Comparison of ENCODE assay signal across 8 cellular contexts in the genomic region with DNA sequence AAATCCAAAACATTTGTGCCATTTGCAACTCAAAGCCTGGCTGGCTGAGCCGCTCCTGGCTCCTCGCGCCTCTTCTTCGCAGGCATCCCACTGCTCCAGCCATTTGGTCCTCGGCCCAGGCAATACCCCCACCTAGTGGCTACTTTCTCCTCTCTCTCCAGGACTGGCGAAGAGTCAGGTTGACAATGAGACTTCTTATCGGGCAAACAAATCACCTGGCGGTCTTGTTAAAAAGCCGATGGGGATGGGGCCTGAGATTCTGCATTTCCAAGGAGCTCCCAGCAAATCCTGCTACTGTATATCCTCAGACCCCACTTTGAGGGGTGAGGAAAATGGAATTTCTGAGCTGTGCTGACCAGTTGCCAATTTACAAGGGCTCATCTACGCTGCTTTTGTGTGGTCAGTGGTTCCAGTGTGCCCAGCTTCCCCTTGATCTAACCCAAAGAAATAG.
A peak's percentile ranks its signal among the peaks of the same experiment; 100 is the strongest.
DNase-seq lines count a peak whose midpoint lies in the region; ATAC-seq and TF ChIP-seq lines count a peak whose summit lies in the region.

No MANE protein-coding gene starts in this region.

- no peaks in the 10 kb centered on the region for H3K9me3 ChIP-seq in HUES48 (ENCODE audit: control insufficient read depth, insufficient read depth, low read length)

- ATAC-seq in GM19395 (IDR thresholded peaks at IDR 0.05; ENCODE audit: unreplicated experiment): no peak

- no peaks in the 10 kb centered on the region for H3K36me3 Mint-ChIP-seq in endothelial cell (ENCODE audit: low read depth, unreplicated experiment)

- H3K27ac ChIP-seq in HUES48 (ENCODE audit: low read depth, low read length) (peak overlapping the region; percentile 29), RWPE1 (no peak overlapping the region)

- H3K27ac Mint-ChIP-seq in endothelial cell (ENCODE audit: unreplicated experiment): no peak overlapping the region

- DNase-seq in NCI-H2081 (lab: John Stamatoyannopoulos, UW): peak; percentile 2 to 10
- DNase-seq in NCI-H2081 treated with DMSO at 0.1 percent for 48 hours (lab: John Stamatoyannopoulos, UW): no peak
- peak; percentile 39 for DNase-seq in RWPE1 (ENCODE audit: low spot score)
- peak; percentile 78 for DNase-seq in endothelial cell (ENCODE audit: low spot score)
- peak; percentile 16 for DNase-seq in middle frontal gyrus (ENCODE audit: extremely low spot score, low spot score)
- no peak for DNase-seq in occipital lobe (lab: John Stamatoyannopoulos, UW)

- H3K4me3 Mint-ChIP-seq in endothelial cell (ENCODE audit: unreplicated experiment): no peak overlapping the region

- CTCF ChIA-PET in RWPE1 (lab: Yijun Ruan, JAX): interaction anchor here (0.6 to 1.1 kb wide), 2 partner anchors 1232 to 1777 kb away, joined by 3 read pairs; no protein-coding TSS in a partner anchor

- H3K9ac ChIP-seq in HUES48 (ENCODE audit: low read depth, low read length): no peak overlapping the region

- peaks cover 19% of the 10 kb centered on the region for H3K4me1 ChIP-seq in HUES48 (ENCODE audit: control insufficient read depth, insufficient read depth, low read length)

- no peaks in the 10 kb centered on the region for H3K36me3 ChIP-seq in HUES48 (ENCODE audit: control insufficient read depth, insufficient read depth, low read length)

- H3K4me1 Mint-ChIP-seq in endothelial cell (ENCODE audit: unreplicated experiment): no peaks in the 10 kb centered on the region

- no peaks in the 10 kb centered on the region for H3K27me3 ChIP-seq in HUES48 (ENCODE audit: control insufficient read depth, insufficient read depth, low read length)

- peak; percentile 76 for TF ChIP-seq CTCF in RWPE1 (conservative IDR thresholded peaks at IDR 0.05; ENCODE audit: low read depth)
- TF ChIP-seq CTCF in endothelial cell (IDR thresholded peaks at IDR 0.05; ENCODE audit: unreplicated experiment): peak; percentile 62

- peaks cover 2% of the 10 kb centered on the region for H3K27me3 Mint-ChIP-seq in endothelial cell (ENCODE audit: unreplicated experiment)

- H3K4me3 ChIP-seq in HUES48 (ENCODE audit: low read depth, low read length): no peak overlapping the region

- POLR2A ChIA-PET in RWPE1 (lab: Yijun Ruan, JAX; ENCODE audit: low non-redundant PET): no interaction called here

- no peaks in the 10 kb centered on the region for H3K9me3 Mint-ChIP-seq in endothelial cell (ENCODE audit: unreplicated experiment)

Comparison
In these comparisons a context has a peak if more than half of its experiments do, and no peak if none do; other contexts are left out.
1. DNase-seq: peak in NCI-H2081 (2 of 2), RWPE1 (single experiment), endothelial cell (single experiment) and middle frontal gyrus (single experiment); none in NCI-H2081 treated with DMSO at 0.1 percent for 48 hours (single experiment) and occipital lobe (single experiment).